Comparison of ENCODE assay signal across 2 cellular contexts in genomic region chr9:124296094-124296493, GRCh38.
TF ChIP-seq lines count a peak whose summit lies in the region.

No MANE protein-coding gene starts in this region.

TF ChIP-seq in A549, 52 proteins besides CTCF, POLR2A, EP300 and RAD21 (continued from another document):
- TF ChIP-seq HMGXB4 (CRISPR knock-in tag; IDR thresholded peaks at IDR 0.05; ENCODE audit: borderline replicate concordance) (no peak), ZC3H11A (IDR thresholded peaks at IDR 0.05) (no peak), FOXS1 (CRISPR knock-in tag; IDR thresholded peaks at IDR 0.05) (no peak)

TF ChIP-seq in IMR-90, 13 proteins besides CTCF, POLR2A, EP300 and RAD21:
- no peak for TF ChIP-seq ELK1 (IDR thresholded peaks at IDR 0.05; ENCODE audit: borderline replicate concordance, low read depth, low read length)
- no peak for TF ChIP-seq CHD1 (IDR thresholded peaks at IDR 0.05; ENCODE audit: low read depth, low read length)
- no peak for TF ChIP-seq FOS (IDR thresholded peaks at IDR 0.05; ENCODE audit: low read depth, low read length)
- no peak for TF ChIP-seq MXI1 (IDR thresholded peaks at IDR 0.05; ENCODE audit: borderline replicate concordance, low read depth, low read length)
- no peak for TF ChIP-seq RFX5 (IDR thresholded peaks at IDR 0.05; ENCODE audit: low read depth, low read length)
- no peak for TF ChIP-seq NFE2L2 (IDR thresholded peaks at IDR 0.05; ENCODE audit: low read depth, low read length)
- TF ChIP-seq USF2 (IDR thresholded peaks at IDR 0.05; ENCODE audit: low read depth, low read length), result no peak
- TF ChIP-seq BHLHE40 (IDR thresholded peaks at IDR 0.05; ENCODE audit: low read depth, low read length), result no peak
- no peak for TF ChIP-seq MAZ (IDR thresholded peaks at IDR 0.05; ENCODE audit: borderline replicate concordance, low read depth, low read length)
- no peak for TF ChIP-seq RCOR1 (IDR thresholded peaks at IDR 0.05; ENCODE audit: insufficient replicate concordance, low read length)
- no peak for TF ChIP-seq CEBPB (IDR thresholded peaks at IDR 0.05; ENCODE audit: low read depth, low read length)
- no peak for TF ChIP-seq SMC3 (IDR thresholded peaks at IDR 0.05; ENCODE audit: low read depth, low read length)
- TF ChIP-seq MAFK (IDR thresholded peaks at IDR 0.05; ENCODE audit: low read depth, low read length), result no peak
